1 cellular context compared by ENCODE assay signal in genomic region chr10:48776005-48776522, GRCh38.
TF ChIP-seq lines count a peak whose summit lies in the region.

No MANE protein-coding gene starts in this region.

TF ChIP-seq in H1, 55 proteins besides CTCF, POLR2A, EP300 and RAD21:
- TF ChIP-seq, protein P1, sequence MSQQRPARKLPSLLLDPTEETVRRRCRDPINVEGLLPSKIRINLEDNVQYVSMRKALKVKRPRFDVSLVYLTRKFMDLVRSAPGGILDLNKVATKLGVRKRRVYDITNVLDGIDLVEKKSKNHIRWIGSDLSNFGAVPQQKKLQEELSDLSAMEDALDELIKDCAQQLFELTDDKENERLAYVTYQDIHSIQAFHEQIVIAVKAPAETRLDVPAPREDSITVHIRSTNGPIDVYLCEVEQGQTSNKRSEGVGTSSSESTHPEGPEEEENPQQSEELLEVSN (IDR thresholded peaks at IDR 0.05), result no peak
